Comparison of ENCODE assay signal across 14 cellular contexts in genomic region chr6:6556162-6556737, GRCh38. TPM values are rescaled to one million over a fixed set of nuclear protein-coding genes. Genes with fewer than 3 reads are reported as not detected.
DNase-seq lines count a peak whose midpoint lies in the region; ATAC-seq and TF ChIP-seq lines count a peak whose summit lies in the region.
"Had no signal": no experiment of that assay in that cellular context is flagged by ENCODE, and none has a peak within 500 bp of the region (broad histone marks: within the 10 kb centered on the region; RNA-seq: fewer than 3 reads in every experiment).

No MANE protein-coding gene starts in this region.

- H3K9me2 ChIP-seq in hepatocyte (replicated peaks; ENCODE audit: insufficient read depth), result no peaks in the 10 kb centered on the region

- no peak overlapping the region for H2AFZ ChIP-seq in hepatocyte
- H2AFZ ChIP-seq: parathyroid adenoma had no signal

- H3K36me3 ChIP-seq in MG63 (no peaks in the 10 kb centered on the region), hepatocyte (replicated peaks; ENCODE audit: insufficient read depth, low read depth) (no peaks in the 10 kb centered on the region)
- H3K36me3 ChIP-seq: cardiac muscle cell, tibial nerve had no signal

- DNase-seq in NOMO-1 treated with DMSO at 0.1 percent for 48 hours (lab: John Stamatoyannopoulos, UW; ENCODE audit: unreplicated experiment) (peak; percentile 22), NOMO-1 treated with dmso at 0.1 percent for 144 hours (lab: John Stamatoyannopoulos, UW; ENCODE audit: unreplicated experiment) (no peak), NCI-H1694 treated with DMSO at 0.1 percent for 48 hours (lab: John Stamatoyannopoulos, UW) (peak; percentile 88), dermis blood vessel endothelial cell (peak; percentile 16), pons (ENCODE audit: low spot score) (peak; percentile 12), MG63 (no peak), hepatocyte (ENCODE audit: low spot score) (no peak)
- DNase-seq: T-helper 9 cell had no signal

- H3K4me3 ChIP-seq in MG63 (no peak overlapping the region), hepatocyte (no peak overlapping the region)
- H3K4me3 ChIP-seq: cardiac muscle cell, smooth muscle cell, tibial nerve had no signal

- no peak overlapping the region for H3K4me2 ChIP-seq in hepatocyte

- H3K79me2 ChIP-seq in hepatocyte, result no peaks in the 10 kb centered on the region
- H3K79me2 ChIP-seq: parathyroid adenoma had no signal

- H4K20me1 ChIP-seq in hepatocyte (ENCODE audit: insufficient read depth, poor library complexity, severe bottlenecking), result no peaks in the 10 kb centered on the region

- no peak overlapping the region for H3K27ac ChIP-seq in hepatocyte
- H3K27ac ChIP-seq: cardiac muscle cell, parathyroid adenoma had no signal

- H3K27me3 ChIP-seq in MG63 (peaks cover 6% of the 10 kb centered on the region; the same call in 1 of the 2 replicates), hepatocyte (peaks cover 18% of the 10 kb centered on the region)
- H3K27me3 ChIP-seq: tibial nerve had no signal

- no peak for ATAC-seq in activated CD4-positive, CD25-positive, alpha-beta regulatory T cell treated with anti-CD3 and anti-CD28 coated beads, Interleukin-2, amount 50 U/mL, for 24 hours

- no peak for TF ChIP-seq CTCF in hepatocyte (IDR thresholded peaks at IDR 0.05; ENCODE audit: poor library complexity)

- 75% methylated on average over 7 of the region's 7 CpGs for WGBS in hepatocyte (ENCODE audit: low lambda C conversion rate, missing lambda C conversion rate)

- H3K9me3 ChIP-seq in MG63, result no peaks in the 10 kb centered on the region
- no peaks in the 10 kb centered on the region for H3K9me3 ChIP-seq in hepatocyte (ENCODE audit: low read depth)
- H3K9me3 ChIP-seq: tibial nerve had no signal

- no peaks in the 10 kb centered on the region for H3K4me1 ChIP-seq in hepatocyte (ENCODE audit: insufficient read depth)
- H3K4me1 ChIP-seq: parathyroid adenoma had no signal

RNA-seq across cellular contexts. Expression of gene LY86, which starts 32.3 kb away (rescaled TPM):
- total RNA-seq in dermis blood vessel endothelial cell (not detected in 2 replicates), hepatocyte (0.27 TPM in 1 of 2 replicates, not detected in the other)
- total RNA-seq in MG63 (2014; rRNA removed; shearing (Covaris generic); ENCODE audit: low replicate concordance), result not detected in 2 replicates
- 0.60 and 0.82 TPM in 2 replicates for polyA plus RNA-seq in hepatocyte
- total RNA-seq: cardiac muscle cell, IMR-90, smooth muscle cell had no signal
- polyA plus RNA-seq: cardiac muscle cell, IMR-90, smooth muscle cell had no signal

Comparison
In these comparisons a context has a peak if more than half of its experiments do, and no peak if none do; other contexts are left out.
1. DNase-seq: peak in NOMO-1 treated with DMSO at 0.1 percent for 48 hours (single experiment), NCI-H1694 treated with DMSO at 0.1 percent for 48 hours (single experiment), dermis blood vessel endothelial cell (single experiment) and pons (single experiment); none in NOMO-1 treated with dmso at 0.1 percent for 144 hours (single experiment), MG63 (single experiment) and hepatocyte (single experiment).